Comparison of ENCODE assay signal across 4 cellular contexts in the genomic region with DNA sequence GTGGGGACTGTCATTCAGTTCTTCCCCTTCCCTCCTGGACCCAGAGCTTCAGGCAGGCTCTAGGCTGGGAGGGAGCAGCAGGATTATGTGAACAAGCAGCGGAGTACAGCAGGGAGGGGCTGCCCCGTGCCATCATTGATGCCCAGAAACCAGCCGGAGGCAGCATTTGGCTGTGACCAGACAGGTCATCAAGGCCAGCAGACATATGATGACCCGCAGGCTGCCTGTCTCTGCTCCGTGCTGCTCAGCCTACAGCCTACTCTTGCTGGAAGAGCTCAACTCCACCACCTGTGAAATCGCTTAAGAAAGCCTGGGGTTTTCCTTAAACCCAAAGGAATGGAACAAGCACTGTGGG.
DNase-seq lines count a peak whose midpoint lies in the region; TF ChIP-seq lines count a peak whose summit lies in the region.
"Had no signal": no experiment of that assay in that cellular context is flagged by ENCODE, and none has a peak within 500 bp of the region (broad histone marks: within the 10 kb centered on the region; RNA-seq: fewer than 3 reads in every experiment).

No MANE protein-coding gene starts in this region.

- peaks cover 0 to 75% (median 63%) of the 10 kb centered on the region in 4 donors for H3K4me1 ChIP-seq in tibial artery

- no peak for DNase-seq in tibial artery
- DNase-seq in DMS114 treated with DMSO at 0.1 percent for 48 hours (lab: John Stamatoyannopoulos, UW; ENCODE audit: unreplicated experiment) = no peak
- DNase-seq: NCI-H2081, SHP77 treated with DMSO at 0.1 percent for 48 hours had no signal

- TF ChIP-seq CTCF in tibial artery (IDR thresholded peaks at IDR 0.05) = no peak

- no peaks in the 10 kb centered on the region for H3K27me3 ChIP-seq in tibial artery

- H3K27ac ChIP-seq in tibial artery = peak overlapping the region; percentile 57 to 99

- peak overlapping the region; percentile 17 to 98 for H3K4me3 ChIP-seq in tibial artery

- H3K36me3 ChIP-seq in tibial artery = peaks cover 65 to 72% (median 69%) of the 10 kb centered on the region in 3 donors

- H3K9me3 ChIP-seq in tibial artery = no peaks in the 10 kb centered on the region

- intact Hi-C loops in tibial artery (cut with DNase I; ENCODE audit: low total_unique reads) = no loop called here
